In the genomic region with DNA sequence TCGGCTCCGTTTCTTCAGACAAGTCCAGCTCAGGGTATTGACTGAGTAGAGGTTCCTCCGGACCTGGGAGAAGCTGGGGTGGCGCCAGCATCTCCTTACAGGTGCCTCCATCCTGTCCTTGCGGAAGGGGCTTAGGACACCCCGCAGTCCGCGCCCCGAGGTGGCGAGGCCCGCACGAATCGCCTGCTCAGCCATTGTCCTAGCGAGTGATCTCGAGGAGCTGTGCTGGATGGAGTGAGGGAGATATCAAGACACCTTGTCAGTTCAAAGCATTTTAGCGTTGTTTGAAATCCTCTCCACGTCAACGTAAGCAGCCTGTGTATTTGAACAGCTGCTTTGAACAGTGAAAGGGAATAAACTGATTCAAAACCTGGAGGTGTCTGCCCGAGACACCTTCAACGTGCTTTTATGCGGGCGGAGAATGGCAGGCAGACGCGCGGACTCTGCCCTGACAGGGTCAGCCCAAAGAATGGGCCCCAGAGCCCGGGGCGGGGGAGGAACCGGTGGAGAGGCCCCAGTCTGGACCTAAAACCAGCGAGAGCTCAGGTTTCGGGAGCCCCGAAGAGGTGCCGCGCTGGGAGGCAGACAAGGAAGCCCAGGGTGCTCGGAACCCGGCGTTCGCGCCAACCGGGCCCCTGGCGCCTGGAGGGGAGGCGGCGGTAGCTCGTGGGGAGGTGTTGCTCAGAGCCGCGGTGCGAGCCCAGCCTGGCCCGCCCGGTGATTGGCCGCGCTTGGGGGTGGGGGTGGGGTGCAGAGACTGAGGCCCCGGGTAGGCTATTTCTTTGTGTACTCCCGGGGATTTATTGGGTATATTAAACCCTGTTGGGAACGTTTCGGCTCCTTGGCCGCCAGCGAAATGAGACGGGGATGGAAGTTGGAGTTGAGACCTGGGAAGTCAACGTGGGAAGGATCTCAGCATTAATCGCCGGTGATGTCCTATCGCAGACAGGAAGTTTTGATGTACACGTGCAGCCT, we compare ENCODE assay signal across 12 cellular contexts. TPM values are rescaled to one million over a fixed set of nuclear protein-coding genes. Genes with fewer than 3 reads are reported as not detected.
DNase-seq lines count a peak whose midpoint lies in the region; ATAC-seq, FAIRE-seq and TF ChIP-seq lines count a peak whose summit lies in the region.
"Had no signal": no experiment of that assay in that cellular context is flagged by ENCODE, and none has a peak within 500 bp of the region (broad histone marks: within the 10 kb centered on the region; RNA-seq: fewer than 3 reads in every experiment).

No MANE protein-coding gene starts in this region.

- no peak for TF ChIP-seq CTCF in hepatocyte (IDR thresholded peaks at IDR 0.05; ENCODE audit: poor library complexity)
- no peak for TF ChIP-seq CTCF in spleen (IDR thresholded peaks at IDR 0.05 in 8 of 11, conservative IDR thresholded peaks at IDR 0.05 in 3 of 11)
- no peak for TF ChIP-seq CTCF in mucosa of descending colon (IDR thresholded peaks at IDR 0.05)

- H3K4me2 ChIP-seq in hepatocyte, result peak overlapping the region; percentile 93

- no peaks in the 10 kb centered on the region for H4K20me1 ChIP-seq in hepatocyte (ENCODE audit: insufficient read depth, poor library complexity, severe bottlenecking)

- intact Hi-C loops in spleen (cut with DNase I; ENCODE audit: low total_unique reads) (no loop called here), mucosa of descending colon (cut with DNase I, micrococcal nuclease) (no loop called here)

- no peak overlapping the region for H3K9ac ChIP-seq in NT2/D1 (ENCODE audit: insufficient read length, low read depth)
- H3K9ac ChIP-seq: BLaER1 treated with 17β-estradiol and CSF1 and Interleukin-3, amounts not matched to agents 10 nM and 100 nM had no signal

- DNase-seq in activated CD8-positive, alpha-beta memory T cell treated with anti-CD3 and anti-CD28 coated beads for 24 hours, result peak; percentile 65
- no peak for DNase-seq in activated CD8-positive, alpha-beta memory T cell treated with anti-CD3 and anti-CD28 coated beads, Interleukin-2, amount 50 U/mL, for 4 hours
- no peak for DNase-seq in NT2/D1 (ENCODE audit: low read depth, low spot score)
- DNase-seq in hepatocyte (ENCODE audit: low spot score), result no peak
- peak; percentile 65 for DNase-seq in spleen
- no peak for DNase-seq in RCC 7860 (ENCODE audit: low spot score)
- no peak for DNase-seq in mucosa of descending colon
- no peak for DNase-seq in foreskin melanocyte
- DNase-seq: IMR-90 had no signal

- H3K27me3 ChIP-seq in NT2/D1 (ENCODE audit: insufficient read depth, insufficient read length) (peaks cover 90% of the 10 kb centered on the region), hepatocyte (peaks cover 88% of the 10 kb centered on the region), spleen (replicated peaks in 1 of 7) (peaks cover 20 to 100% (median 98%) of the 10 kb centered on the region in 7 donors)

- WGBS in hepatocyte (ENCODE audit: low lambda C conversion rate, missing lambda C conversion rate), result 1% methylated on average over 57 of the region's 62 CpGs
- WGBS in spleen, 5 donors, result 5 to 8% (median 5%) methylated on average over 47 to 62 of the region's 62 CpGs

- H2AFZ ChIP-seq in hepatocyte, result peak overlapping the region; percentile 35

- H3K79me2 ChIP-seq in hepatocyte, result no peaks in the 10 kb centered on the region

- no peak for ATAC-seq in mucosa of descending colon

- H3K9me3 ChIP-seq in NT2/D1 (ENCODE audit: insufficient read depth, low read length) (no peaks in the 10 kb centered on the region), hepatocyte (ENCODE audit: low read depth) (no peaks in the 10 kb centered on the region), spleen (no peaks in the 10 kb centered on the region), mucosa of descending colon (no peaks in the 10 kb centered on the region)
- H3K9me3 ChIP-seq: pancreas had no signal

- TF ChIP-seq POLR2A in spleen (IDR thresholded peaks at IDR 0.05), result no peak

- H3K27ac ChIP-seq in hepatocyte, result no peak overlapping the region
- H3K27ac ChIP-seq in spleen, result no peak overlapping the region
- H3K27ac ChIP-seq: BLaER1 treated with 17β-estradiol and CSF1 and Interleukin-3, amounts not matched to agents 10 nM and 100 nM; pancreas had no signal

- H3K4me3 ChIP-seq in NT2/D1 (ENCODE audit: insufficient read length, low read depth) (peak overlapping the region; percentile 24), hepatocyte (no peak overlapping the region), spleen (peak overlapping the region in 2 of 8 donors; percentile 19 to 82), mucosa of descending colon (no peak overlapping the region)

- H3K36me3 ChIP-seq in NT2/D1 (ENCODE audit: insufficient read depth, insufficient read length, low read length) (no peaks in the 10 kb centered on the region), hepatocyte (replicated peaks; ENCODE audit: insufficient read depth, low read depth) (no peaks in the 10 kb centered on the region), spleen (no peaks in the 10 kb centered on the region), mucosa of descending colon (ENCODE audit: low read depth) (no peaks in the 10 kb centered on the region)
- H3K36me3 ChIP-seq: BLaER1 treated with 17β-estradiol and CSF1 and Interleukin-3, amounts not matched to agents 10 nM and 100 nM; pancreas had no signal

- H3K9me2 ChIP-seq in hepatocyte (replicated peaks; ENCODE audit: insufficient read depth), result no peaks in the 10 kb centered on the region

- no peak for FAIRE-seq in RCC 7860 (lab: Jason Lieb, UNC)
- FAIRE-seq: GM19239, pancreas had no signal

- H3K4me1 ChIP-seq in NT2/D1 (ENCODE audit: insufficient read depth, insufficient read length), result peaks cover 10% of the 10 kb centered on the region
- peaks cover 39% of the 10 kb centered on the region for H3K4me1 ChIP-seq in hepatocyte (ENCODE audit: insufficient read depth)
- H3K4me1 ChIP-seq in spleen, result peaks cover 44 to 83% (median 65%) of the 10 kb centered on the region in 6 donors
- peaks cover 50% of the 10 kb centered on the region for H3K4me1 ChIP-seq in mucosa of descending colon (ENCODE audit: low read depth)

RNA-seq across cellular contexts. Expression of a gene that starts 3.0 kb away (rescaled TPM):
- total RNA-seq in hepatocyte (0.08 and 0.13 TPM in 2 replicates), spleen (not detected), mucosa of descending colon (not detected)
- polyA plus RNA-seq in hepatocyte (not detected in 2 replicates), spleen (under 1 TPM in 1 of 3 donors, not detected in 2; 0.06 TPM)
- total RNA-seq: IMR-90, pancreas had no signal
- polyA plus RNA-seq: IMR-90, pancreas had no signal

Comparison
In these comparisons a context has a peak if more than half of its experiments do, and no peak if none do; other contexts are left out.
1. DNase-seq: peak in activated CD8-positive, alpha-beta memory T cell treated with anti-CD3 and anti-CD28 coated beads for 24 hours (single experiment) and spleen (single experiment); none in activated CD8-positive, alpha-beta memory T cell treated with anti-CD3 and anti-CD28 coated beads, Interleukin-2, amount 50 U/mL, for 4 hours (single experiment), NT2/D1 (single experiment), hepatocyte (single experiment), RCC 7860 (single experiment), mucosa of descending colon (0 of 3) and foreskin melanocyte (single experiment).